25 cellular contexts compared by ENCODE assay signal in genomic region chr15:80386151-80386550, GRCh38. TPM values are rescaled to one million over a fixed set of nuclear protein-coding genes. Genes with fewer than 3 reads are reported as not detected.
"Had no signal": no experiment of that assay in that cellular context is flagged by ENCODE, and none has a peak within 500 bp of the region (broad histone marks: within the 10 kb centered on the region; RNA-seq: fewer than 3 reads in every experiment).

No MANE protein-coding gene starts in this region.

- H3K9me3 ChIP-seq: adrenal gland, breast epithelium, SK-N-SH had no signal

- H3K4me1 ChIP-seq: adrenal gland, breast epithelium had no signal

- H3K9me2 ChIP-seq: SK-N-SH had no signal

- DNase-seq: activated CD4-positive, alpha-beta T cell treated with anti-CD3 and anti-CD28 coated beads for 48 hours; activated CD4-positive, alpha-beta T cell treated with anti-CD3 and anti-CD28 coated beads, Interleukin-2, amount 50 U/mL, for 4 hours; activated CD8-positive, alpha-beta memory T cell treated with anti-CD3 and anti-CD28 coated beads, Interleukin-2, amount 50 U/mL, for 48 hours; activated CD8-positive, alpha-beta T cell treated with anti-CD3 and anti-CD28 coated beads, Interleukin-2, amount 10 ng/mL, durations not matched to agents 7 days and 5 days; activated naive CD4-positive, alpha-beta T cell treated with anti-CD3 and anti-CD28 coated beads, Interleukin-2, amount 50 U/mL, for 16 hours; activated naive CD8-positive, alpha-beta T cell treated with anti-CD3 and anti-CD28 coated beads, Interleukin-2, amount 10 ng/mL, durations not matched to agents 7 days and 5 days; activated T-cell treated with anti-CD3 and anti-CD28 coated beads, Interleukin-2, amount 50 U/mL, for 1 hour; adrenal gland; anterior cingulate cortex; central memory CD4-positive, alpha-beta T cell; KBM-7; NCI-H1092; NCI-H1417 treated with DMSO at 0.1 percent for 48 hours; NCI-H1694 treated with DMSO at 0.1 percent for 48 hours; NCI-H2081; NCI-H446; NCI-H524; NCI-H82; SK-N-SH; T-helper 1 cell; WERI-Rb-1 had no signal

- H3K4me1 Mint-ChIP-seq: activated naive CD8-positive, alpha-beta T cell treated with anti-CD3 and anti-CD28 coated beads, Interleukin-2, amount 10 ng/mL, durations not matched to agents 7 days and 5 days had no signal

- H3K4me3 Mint-ChIP-seq: activated CD8-positive, alpha-beta T cell treated with anti-CD3 and anti-CD28 coated beads, Interleukin-2, amount 10 ng/mL, durations not matched to agents 7 days and 5 days; activated naive CD8-positive, alpha-beta T cell treated with anti-CD3 and anti-CD28 coated beads, Interleukin-2, amount 10 ng/mL, durations not matched to agents 7 days and 5 days had no signal

- H3K36me3 ChIP-seq: adrenal gland, breast epithelium, WERI-Rb-1 had no signal

- H3K9ac ChIP-seq: SK-N-SH had no signal

- H3K4me2 ChIP-seq: SK-N-SH had no signal

- H3K36me3 Mint-ChIP-seq: activated naive CD8-positive, alpha-beta T cell treated with anti-CD3 and anti-CD28 coated beads, Interleukin-2, amount 10 ng/mL, durations not matched to agents 7 days and 5 days had no signal

- H3K4me3 ChIP-seq: adrenal gland, breast epithelium had no signal

- H3K27me3 Mint-ChIP-seq: activated naive CD8-positive, alpha-beta T cell treated with anti-CD3 and anti-CD28 coated beads, Interleukin-2, amount 10 ng/mL, durations not matched to agents 7 days and 5 days had no signal

- H3K27me3 ChIP-seq: adrenal gland had no signal

- H3K27ac ChIP-seq: adrenal gland, breast epithelium, WERI-Rb-1 had no signal

- ATAC-seq: activated CD4-positive, CD25-positive, alpha-beta regulatory T cell treated with anti-CD3 and anti-CD28 coated beads, Interleukin-2, amount 50 U/mL, for 24 hours; activated CD8-positive, alpha-beta T cell treated with anti-CD3 and anti-CD28 coated beads, Interleukin-2, amount 10 ng/mL, durations not matched to agents 7 days and 5 days; Right ventricle myocardium inferior had no signal

- H3K27ac Mint-ChIP-seq: activated CD8-positive, alpha-beta T cell treated with anti-CD3 and anti-CD28 coated beads, Interleukin-2, amount 10 ng/mL, durations not matched to agents 7 days and 5 days; activated naive CD8-positive, alpha-beta T cell treated with anti-CD3 and anti-CD28 coated beads, Interleukin-2, amount 10 ng/mL, durations not matched to agents 7 days and 5 days had no signal

RNA-seq across cellular contexts. Expression of gene ARNT2, which starts 18.0 kb away (rescaled TPM):
- total RNA-seq: activated CD8-positive, alpha-beta T cell treated with anti-CD3 and anti-CD28 coated beads, Interleukin-2, amount 10 ng/mL, durations not matched to agents 7 days and 5 days; activated naive CD8-positive, alpha-beta T cell treated with anti-CD3 and anti-CD28 coated beads, Interleukin-2, amount 10 ng/mL, durations not matched to agents 7 days and 5 days; OCI-LY7 had no signal
